ENCODE assay signal across 11 cellular contexts in genomic region chr1:159076438-159076752, GRCh38. TPM values are rescaled to one million over a fixed set of nuclear protein-coding genes. Genes with fewer than 3 reads are reported as not detected.
DNase-seq lines count a peak whose midpoint lies in the region; ATAC-seq and TF ChIP-seq lines count a peak whose summit lies in the region.
"Had no signal": no experiment of that assay in that cellular context is flagged by ENCODE, and none has a peak within 500 bp of the region (broad histone marks: within the 10 kb centered on the region; RNA-seq: fewer than 3 reads in every experiment).

No MANE protein-coding gene starts in this region.

- no peak for TF ChIP-seq CTCF in AG09309 (IDR thresholded peaks at IDR 0.05; ENCODE audit: control insufficient read depth, insufficient read depth, low read depth, low read length, missing control alignments)
- no peak for TF ChIP-seq CTCF in OCI-LY3 (IDR thresholded peaks at IDR 0.05; ENCODE audit: low read depth, low read length)
- TF ChIP-seq CTCF in esophagus squamous epithelium (IDR thresholded peaks at IDR 0.05) = no peak

- peak; percentile 26 for ATAC-seq in GM19023 (IDR thresholded peaks at IDR 0.05; ENCODE audit: unreplicated experiment)
- no peak for ATAC-seq in HG02981 (IDR thresholded peaks at IDR 0.05; ENCODE audit: unreplicated experiment)
- ATAC-seq in HG03175 (IDR thresholded peaks at IDR 0.05; ENCODE audit: unreplicated experiment) = no peak

- H3K36me3 ChIP-seq in OCI-LY3 (replicated peaks; ENCODE audit: low read depth, low read length) = peaks cover 10% of the 10 kb centered on the region
- no peaks in the 10 kb centered on the region for H3K36me3 ChIP-seq in esophagus squamous epithelium
- H3K36me3 ChIP-seq: BLaER1 treated with 17β-estradiol and CSF1 and Interleukin-3, amounts not matched to agents 10 nM and 100 nM; HAP-1 had no signal

- no peaks in the 10 kb centered on the region for H4K20me1 ChIP-seq in OCI-LY3 (ENCODE audit: insufficient read depth, low read length)
- H4K20me1 ChIP-seq: BLaER1 treated with 17β-estradiol and CSF1 and Interleukin-3, amounts not matched to agents 10 nM and 100 nM had no signal

- H3K4me1 ChIP-seq in OCI-LY3 (ENCODE audit: low read length) = peaks cover 51% of the 10 kb centered on the region
- peaks cover 0 to 32% (median 3%) of the 10 kb centered on the region in 3 donors for H3K4me1 ChIP-seq in esophagus squamous epithelium
- H3K4me1 ChIP-seq: HAP-1 had no signal

- peak overlapping the region; percentile 6; the same call in 1 of the 2 replicates for H3K4me3 ChIP-seq in AG09309 (ENCODE audit: control insufficient read depth, low read depth, low read length)
- peak overlapping the region; percentile 85 for H3K4me3 ChIP-seq in OCI-LY3 (ENCODE audit: low read length)
- H3K4me3 ChIP-seq in esophagus squamous epithelium = peak overlapping the region in 2 of 4 donors; percentile 8 to 48
- H3K4me3 ChIP-seq: BLaER1 treated with 17β-estradiol and CSF1 and Interleukin-3, amounts not matched to agents 10 nM and 100 nM; HAP-1 had no signal

- H2AFZ ChIP-seq in OCI-LY3 (ENCODE audit: low read depth, low read length) = no peak overlapping the region

- no peak for TF ChIP-seq POLR2A in esophagus squamous epithelium (IDR thresholded peaks at IDR 0.05)

- intact Hi-C loops in esophagus squamous epithelium (cut with DNase I) = loop anchor here (10.0 kb wide), 1 partner anchor 872 kb away; no protein-coding TSS in a partner anchor

- H3K27ac ChIP-seq in OCI-LY3 (ENCODE audit: low read length) (peak overlapping the region; percentile 97), esophagus squamous epithelium (peak overlapping the region; percentile 63 to 86 (median 67))

- H3K27me3 ChIP-seq in OCI-LY3 (ENCODE audit: low read depth, low read length) = no peaks in the 10 kb centered on the region
- H3K27me3 ChIP-seq in esophagus squamous epithelium = no peaks in the 10 kb centered on the region
- H3K27me3 ChIP-seq: BLaER1 treated with 17β-estradiol and CSF1 and Interleukin-3, amounts not matched to agents 10 nM and 100 nM had no signal

- WGBS in esophagus squamous epithelium, 2 donors = 19% methylated on average over 3 of the region's 4 CpGs; no CpG with 5 or more reads in 1 of the 2 donors

- no peak for DNase-seq in AG09309 (ENCODE audit: low read depth)
- DNase-seq in esophagus squamous epithelium (lab: John Stamatoyannopoulos, UW) = no peak
- DNase-seq in GDM1 (lab: John Stamatoyannopoulos, UW) = no peak
- DNase-seq in NCI-H1436 (lab: John Stamatoyannopoulos, UW) = no peak
- DNase-seq: dermis blood vessel endothelial cell had no signal

- H3K9me3 ChIP-seq in OCI-LY3 (ENCODE audit: insufficient read depth, low read length) = no peaks in the 10 kb centered on the region
- H3K9me3 ChIP-seq in esophagus squamous epithelium = no peaks in the 10 kb centered on the region
- H3K9me3 ChIP-seq: BLaER1 treated with 17β-estradiol and CSF1 and Interleukin-3, amounts not matched to agents 10 nM and 100 nM; HAP-1 had no signal

- peak overlapping the region; percentile 94 for H3K4me2 ChIP-seq in OCI-LY3 (ENCODE audit: low read length)

- H3K79me2 ChIP-seq in OCI-LY3 (ENCODE audit: low read length) = peaks cover 50% of the 10 kb centered on the region

- peak overlapping the region; percentile 97 for H3K9ac ChIP-seq in OCI-LY3 (ENCODE audit: low read length)
- H3K9ac ChIP-seq: BLaER1 treated with 17β-estradiol and CSF1 and Interleukin-3, amounts not matched to agents 10 nM and 100 nM had no signal

RNA-seq across cellular contexts. Expression of gene AIM2, which starts 0.2 kb away (rescaled TPM):
- 1 to 10 TPM in 2 of 4 donors, under 1 TPM in 2; 0.27 to 3.2 (median 1.1) TPM for total RNA-seq in esophagus squamous epithelium
- total RNA-seq: dermis blood vessel endothelial cell had no signal
